In genomic region chr3:186790261-186790981, GRCh38 we compare ENCODE assay signal across 8 cellular contexts. TPM values are rescaled to one million over a fixed set of nuclear protein-coding genes. Genes with fewer than 3 reads are reported as not detected.
DNase-seq lines count a peak whose midpoint lies in the region; ATAC-seq and TF ChIP-seq lines count a peak whose summit lies in the region.

No MANE protein-coding gene starts in this region.

- peaks cover 25% of the 10 kb centered on the region for H3K27me3 Mint-ChIP-seq in GM23338 (ENCODE audit: insufficient read depth, low read depth, poor library complexity)

- TF ChIP-seq CTCF in AG09309 (IDR thresholded peaks at IDR 0.05; ENCODE audit: control insufficient read depth, insufficient read depth, low read depth, low read length, missing control alignments) (peak; percentile 16), GM23338 (conservative IDR thresholded peaks at IDR 0.05; ENCODE audit: low read depth in 2 of 2) (no peak), GM10266 (IDR thresholded peaks at IDR 0.05; ENCODE audit: control insufficient read depth, insufficient read depth, low read depth, missing control alignments) (no peak), GM20000 (IDR thresholded peaks at IDR 0.05; ENCODE audit: extremely low read depth, missing control alignments) (no peak), RWPE1 (conservative IDR thresholded peaks at IDR 0.05; ENCODE audit: low read depth) (no peak)

- POLR2A ChIA-PET in RWPE1 (lab: Yijun Ruan, JAX; ENCODE audit: low non-redundant PET) = no interaction called here

- peaks cover 84% of the 10 kb centered on the region for H3F3A ChIP-seq in GM23338 (replicated peaks; ENCODE audit: low read depth)

- peaks cover 34% of the 10 kb centered on the region for H4K20me1 ChIP-seq in GM23338 (replicated peaks; ENCODE audit: insufficient read depth)

- peaks cover 6% of the 10 kb centered on the region for H3K4me1 ChIP-seq in GM23338 (ENCODE audit: insufficient read depth)

- H3K27ac ChIP-seq in GM23338 (ENCODE audit: low read depth) = peak overlapping the region; percentile 15; the same call in 1 of the 2 replicates
- H3K27ac ChIP-seq in RWPE1 = no peak overlapping the region

- no peaks in the 10 kb centered on the region for H3K27me3 ChIP-seq in GM23338 (ENCODE audit: insufficient read depth)

- peaks cover 27% of the 10 kb centered on the region for H3K79me2 ChIP-seq in GM23338 (replicated peaks; ENCODE audit: insufficient read depth)

- no peak overlapping the region for H3K4me2 ChIP-seq in GM23338

- CTCF ChIA-PET in RWPE1 (lab: Yijun Ruan, JAX) = interaction anchor here (0.6 to 1.0 kb wide), 4 partner anchors 32 to 173 kb away, joined by 3 to 5 read pairs (median 4); no protein-coding TSS in a partner anchor

- no peaks in the 10 kb centered on the region for H3K9me3 Mint-ChIP-seq in GM23338

- no peak overlapping the region for H3K4me3 Mint-ChIP-seq in GM23338

- no peak overlapping the region for H2AFZ ChIP-seq in GM23338

- peaks cover 78% of the 10 kb centered on the region for H3K36me3 ChIP-seq in GM23338 (ENCODE audit: insufficient read depth)

- peaks cover 98% of the 10 kb centered on the region for H3K36me3 Mint-ChIP-seq in GM23338 (ENCODE audit: low read depth)

- peak; percentile 55 for ATAC-seq in GM23338

- no peak overlapping the region for H3K4me3 ChIP-seq in AG09309 (ENCODE audit: control insufficient read depth, low read depth, low read length)
- H3K4me3 ChIP-seq in GM23338 = no peak overlapping the region

- no peaks in the 10 kb centered on the region for H3K9me2 ChIP-seq in GM23338 (ENCODE audit: insufficient read depth)

- DNase-seq in AG09309 (ENCODE audit: low read depth) (no peak), GM23338 (ENCODE audit: low spot score) (peak; percentile 40), SW480 (ENCODE audit: low spot score) (peak; percentile 49), fibroblast of peridontal ligament (ENCODE audit: extremely low read depth) (peak; percentile 58), GM10266 (ENCODE audit: extremely low spot score) (no peak), GM20000 (ENCODE audit: low spot score) (no peak), RWPE1 (ENCODE audit: low spot score) (no peak), C1 segment of cervical spinal cord (lab: John Stamatoyannopoulos, UW) (no peak)

- H3K27ac Mint-ChIP-seq in GM23338 = peak overlapping the region; percentile 11; the same call in 1 of the 2 replicates

- H3K4me1 Mint-ChIP-seq in GM23338 = peaks cover 16% of the 10 kb centered on the region

TF ChIP-seq in GM23338, 12 proteins besides CTCF, POLR2A, EP300 and RAD21:
- TF ChIP-seq STAT1 (IDR thresholded peaks at IDR 0.05; ENCODE audit: unreplicated experiment) (no peak), JUNB (IDR thresholded peaks at IDR 0.05; ENCODE audit: unreplicated experiment) (no peak), POLR2AphosphoS5 (IDR thresholded peaks at IDR 0.05; ENCODE audit: low read depth) (peak; percentile 56)

RNA-seq across cellular contexts. Expression of gene EIF4A2, which starts 7.0 kb away (rescaled TPM):
- total RNA-seq in GM23338 (2014; rRNA removed; shearing (Covaris generic)) = 666 and 697 TPM in 2 replicates
- 386 and 433 TPM in 2 replicates for polyA plus RNA-seq in GM23338 (2016; fragmentation: Nextera tagmentation; extraction: Ambion mirVana)

RNA-seq across cellular contexts. Expression of gene RFC4, which starts 15.9 kb away (rescaled TPM):
- total RNA-seq in GM23338 (2014; rRNA removed; shearing (Covaris generic)) = 107 and 109 TPM in 2 replicates
- 60.3 and 73.3 TPM in 2 replicates for polyA plus RNA-seq in GM23338 (2016; fragmentation: Nextera tagmentation; extraction: Ambion mirVana)

RNA-seq across cellular contexts. Expression of gene ADIPOQ, which starts 52.1 kb away (rescaled TPM):
- not detected in 2 replicates for total RNA-seq in GM23338 (2014; rRNA removed; shearing (Covaris generic))
- polyA plus RNA-seq in GM23338 (2016; fragmentation: Nextera tagmentation; extraction: Ambion mirVana) = not detected in 2 replicates

Comparison
In these comparisons a context has a peak if more than half of its experiments do, and no peak if none do; other contexts are left out.
1. DNase-seq: peak in GM23338 (single experiment), SW480 (single experiment) and fibroblast of peridontal ligament (single experiment); none in AG09309 (single experiment), GM10266 (single experiment), GM20000 (single experiment), RWPE1 (single experiment) and C1 segment of cervical spinal cord (0 of 14).